In the genomic region with DNA sequence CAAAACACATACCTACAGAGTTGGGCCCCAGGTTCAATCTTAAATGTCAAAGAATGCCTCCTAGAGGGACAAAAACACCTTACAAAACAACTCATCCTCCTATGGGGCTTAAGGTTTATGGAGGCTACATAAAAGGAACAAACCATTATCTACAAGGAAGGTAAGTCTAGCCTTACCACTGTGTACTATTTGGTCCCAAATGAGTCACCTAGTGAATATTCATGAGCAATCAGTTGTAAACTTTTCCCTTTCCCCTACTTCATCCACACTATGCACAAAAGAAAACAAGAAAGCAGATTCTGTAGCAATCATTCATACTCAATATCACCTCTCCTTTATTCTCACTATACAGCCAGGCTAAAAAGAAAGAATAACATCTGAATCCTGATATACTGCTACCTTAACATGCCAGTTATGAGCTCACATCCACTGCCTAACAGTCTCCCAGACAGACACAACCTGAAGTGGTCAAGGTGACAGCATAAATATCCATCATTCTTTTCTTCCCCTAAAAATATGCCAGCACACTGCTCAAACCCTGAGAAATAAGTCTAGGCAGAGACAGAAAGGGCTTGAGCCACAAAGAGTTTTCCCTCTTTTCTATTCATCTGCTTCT, we compare ENCODE assay signal across 10 cellular contexts. TPM values are rescaled to one million over a fixed set of nuclear protein-coding genes. Genes with fewer than 3 reads are reported as not detected.
A peak's percentile ranks its signal among the peaks of the same experiment; 100 is the strongest.
DNase-seq lines count a peak whose midpoint lies in the region; ATAC-seq and TF ChIP-seq lines count a peak whose summit lies in the region.
"Had no signal": no experiment of that assay in that cellular context is flagged by ENCODE, and none has a peak within 500 bp of the region (broad histone marks: within the 10 kb centered on the region; RNA-seq: fewer than 3 reads in every experiment).

No MANE protein-coding gene starts in this region.

- H3K9me3 Mint-ChIP-seq in CD4-positive, alpha-beta T cell = no peaks in the 10 kb centered on the region
- no peaks in the 10 kb centered on the region for H3K9me3 Mint-ChIP-seq in central memory CD8-positive, alpha-beta T cell

- no peaks in the 10 kb centered on the region for H3K9me3 ChIP-seq in CD4-positive, alpha-beta T cell (ENCODE audit: control insufficient read depth, low read length)

- no peaks in the 10 kb centered on the region for H3K27me3 ChIP-seq in CD4-positive, alpha-beta T cell (ENCODE audit: control insufficient read depth, insufficient read depth, low read length)

- TF ChIP-seq CTCF in CD4-positive, alpha-beta T cell (IDR thresholded peaks at IDR 0.05) = no peak

- POLR2A ChIA-PET in CD4-positive, alpha-beta T cell (lab: Charles Lee) = interaction anchor here (0.6 to 2.5 kb wide), 3 partner anchors 30 to 61 kb away, joined by 3 to 8 read pairs (median 6); a partner anchor contains a TSS

- H3K4me1 Mint-ChIP-seq in CD4-positive, alpha-beta T cell (ENCODE audit: low read depth) = peaks cover 65% of the 10 kb centered on the region
- peaks cover 57% of the 10 kb centered on the region for H3K4me1 Mint-ChIP-seq in central memory CD8-positive, alpha-beta T cell

- no peak for DNase-seq in CD4-positive, alpha-beta T cell
- DNase-seq in central memory CD8-positive, alpha-beta T cell (ENCODE audit: low spot score in 2 of 2) = no peak
- no peak for DNase-seq in stimulated activated CD4-positive, alpha-beta T cell treated with anti-CD3 and anti-CD28 coated beads, Interleukin-1b, Interleukin-23, amount 100 ng/mL, for 48 hours
- DNase-seq in NCI-H2107 treated with DMSO at 0.1 percent for 48 hours (lab: John Stamatoyannopoulos, UW; ENCODE audit: unreplicated experiment) = no peak
- no peak for DNase-seq in hypothalamus (lab: John Stamatoyannopoulos, UW)
- DNase-seq: effector CD8-positive, alpha-beta T cell; NCI-H2081 had no signal

- H3K4me3 Mint-ChIP-seq in CD4-positive, alpha-beta T cell = no peak overlapping the region
- no peak overlapping the region for H3K4me3 Mint-ChIP-seq in central memory CD8-positive, alpha-beta T cell

- ATAC-seq in CD4-positive, alpha-beta T cell (ENCODE audit: poor library complexity) = no peak
- peak; percentile 48 for ATAC-seq in GM19328 (IDR thresholded peaks at IDR 0.05; ENCODE audit: unreplicated experiment)
- ATAC-seq in HG03175 (IDR thresholded peaks at IDR 0.05; ENCODE audit: unreplicated experiment) = peak; percentile 40
- no peak for ATAC-seq in central memory CD8-positive, alpha-beta T cell (replicated peaks; ENCODE audit: extremely low read depth, poor library complexity, severe bottlenecking)
- no peak for ATAC-seq in GM19452 (IDR thresholded peaks at IDR 0.05; ENCODE audit: unreplicated experiment)

- CTCF ChIA-PET in CD4-positive, alpha-beta T cell (lab: Charles Lee) = interaction anchor here (1.8 kb wide), 1 partner anchor 61 kb away, joined by 6 read pairs; a partner anchor contains a TSS

- no peaks in the 10 kb centered on the region for H3K27me3 Mint-ChIP-seq in CD4-positive, alpha-beta T cell
- no peaks in the 10 kb centered on the region for H3K27me3 Mint-ChIP-seq in central memory CD8-positive, alpha-beta T cell

- H3K27ac ChIP-seq in CD4-positive, alpha-beta T cell (ENCODE audit: low read depth, low read length) = no peak overlapping the region

- intact Hi-C loops in CD4-positive, alpha-beta T cell (cut with DNase I, micrococcal nuclease) = no loop called here

- peaks cover 32% of the 10 kb centered on the region for H3K36me3 Mint-ChIP-seq in CD4-positive, alpha-beta T cell (ENCODE audit: low read depth)
- H3K36me3 Mint-ChIP-seq in central memory CD8-positive, alpha-beta T cell (ENCODE audit: insufficient read depth) = peaks cover 21% of the 10 kb centered on the region

- H3K27ac Mint-ChIP-seq in CD4-positive, alpha-beta T cell = peak overlapping the region; percentile 57
- peak overlapping the region; percentile 50 for H3K27ac Mint-ChIP-seq in central memory CD8-positive, alpha-beta T cell (ENCODE audit: low read depth)

RNA-seq across cellular contexts. Expression of a gene that starts 6.2 kb away (rescaled TPM):
- total RNA-seq in CD4-positive, alpha-beta T cell = 10 to 100 TPM; 14.7 to 15.3 TPM

RNA-seq across cellular contexts. Expression of a gene that starts 40.2 kb away (rescaled TPM):
- total RNA-seq in CD4-positive, alpha-beta T cell = 10 to 100 TPM in 1 of 2 experiments, 1 to 10 TPM in 1; 9.3 to 10.3 TPM

Comparison
In these comparisons a context has a peak if more than half of its experiments do, and no peak if none do; other contexts are left out.
1. ATAC-seq: peak in GM19328 (single experiment) and HG03175 (single experiment); none in CD4-positive, alpha-beta T cell (single experiment), central memory CD8-positive, alpha-beta T cell (single experiment) and GM19452 (single experiment).